ENCODE assay signal across 22 cellular contexts in the genomic region with DNA sequence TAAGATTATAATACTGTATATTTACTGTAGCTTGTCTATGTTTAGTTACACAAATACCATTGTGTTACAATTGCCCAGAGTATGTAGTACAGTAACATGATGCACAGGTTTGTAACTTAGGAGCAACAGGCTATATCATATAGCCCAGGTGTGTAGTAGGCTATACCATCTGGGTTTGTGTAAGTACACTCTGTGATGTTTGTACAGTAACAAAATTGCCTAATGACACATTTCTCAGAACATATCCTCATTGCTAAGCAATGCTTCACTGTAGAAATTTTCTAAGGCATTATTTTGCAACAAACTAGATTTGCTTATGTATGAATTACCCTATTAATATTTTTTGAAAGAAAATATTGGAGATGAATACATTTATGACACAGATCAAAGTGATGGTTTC.
"Had no signal": no experiment of that assay in that cellular context is flagged by ENCODE, and none has a peak within 500 bp of the region (broad histone marks: within the 10 kb centered on the region; RNA-seq: fewer than 3 reads in every experiment).

No MANE protein-coding gene starts in this region.

- H3K36me3 ChIP-seq: ascending aorta had no signal

- H3K27ac ChIP-seq: ascending aorta, PC-9, RWPE1 had no signal

- ATAC-seq: activated CD8-positive, alpha-beta T cell treated with anti-CD3 and anti-CD28 coated beads for 36 hours; activated T-cell treated with anti-CD3 and anti-CD28 coated beads, Interleukin-2, amount 50 U/mL, for 72 hours; K562 had no signal

- H3K4me3 ChIP-seq: ascending aorta, K562, PC-9 had no signal

- DNase-seq: activated CD4-positive, alpha-beta T cell treated with anti-CD3 and anti-CD28 coated beads, Interleukin-2, amount 10 ng/mL, durations not matched to agents 24 days and 14 days; activated CD4-positive, alpha-beta T cell treated with anti-CD3 and anti-CD28 coated beads, Interleukin-2, amount 50 U/mL, for 4 hours; activated CD8-positive, alpha-beta T cell treated with anti-CD3 and anti-CD28 coated beads for 36 hours; activated gamma-delta T cell; activated naive CD4-positive, alpha-beta T cell treated with Interleukin-2 at 50 U/mL for 16 hours; activated T-cell treated with anti-CD3 and anti-CD28 coated beads, Interleukin-2, amount 50 U/mL, for 1 hour; activated T-cell treated with anti-CD3 and anti-CD28 coated beads, Interleukin-2, amount 50 U/mL, for 72 hours; NCI-H1092 treated with DMSO at 0.1 percent for 48 hours; NCI-H187 treated with DMSO at 0.1 percent for 48 hours; NCI-H2081; NCI-H2171 treated with DMSO at 0.1 percent for 48 hours; NCI-H2227 treated with DMSO at 0.1 percent for 48 hours; NCI-H446; NCI-H510A treated with DMSO at 0.1 percent for 48 hours; NCI-H526 treated with DMSO at 0.1 percent for 48 hours; NK-92 treated with Interleukin-12 subunit alpha and Interleukin-12 subunit beta, amount 100 ng/mL, for 24 hours; PC-9; Right ventricle myocardium superior; T1000 had no signal

- H3K27me3 ChIP-seq: ascending aorta had no signal

- H3K9me3 ChIP-seq: ascending aorta had no signal
